8 cellular contexts compared by ENCODE assay signal in genomic region chr9:87725900-87726709, GRCh38. TPM values are rescaled to one million over a fixed set of nuclear protein-coding genes. Genes with fewer than 3 reads are reported as not detected.
DNase-seq lines count a peak whose midpoint lies in the region; ATAC-seq and TF ChIP-seq lines count a peak whose summit lies in the region.

TSS of gene CTSL (plus strand) at chr9:87726119. CDS start at chr9:87727604, 1,485 bp downstream.

- DNase-seq in DMS 273 (lab: John Stamatoyannopoulos, UW; ENCODE audit: unreplicated experiment) (peak; percentile 84), Kasumi-1 (lab: John Stamatoyannopoulos, UW) (peak; percentile 7 to 19), T-helper 2 cell (peak in 3 of 5 experiments; percentile 40 to 46 (median 44)), astrocyte of the spinal cord (ENCODE audit: low read depth, low spot score) (peak; percentile 70), right atrium auricular region (ENCODE audit: low spot score) (peak; percentile 98), trophoblast cell (peak; percentile 95), ureter (ENCODE audit: low spot score) (peak; percentile 93)

- peaks cover 13% of the 10 kb centered on the region for H3K79me1 ChIP-seq in trophoblast cell (ENCODE audit: low read length)

- ATAC-seq in GM19455 (IDR thresholded peaks at IDR 0.05; ENCODE audit: unreplicated experiment) = no peak

- peak within 1 kb of the TSS; percentile 81 for H2BK5ac ChIP-seq in trophoblast cell (ENCODE audit: low read depth, low read length, poor library complexity)

- H4K8ac ChIP-seq in trophoblast cell (ENCODE audit: low read depth, low read length) = peak within 1 kb of the TSS; percentile 92

- peaks cover 6% of the 10 kb centered on the region for H3K79me2 ChIP-seq in trophoblast cell (ENCODE audit: control insufficient read depth, insufficient read depth, low read length, poor library complexity)

- H2AK5ac ChIP-seq in trophoblast cell (ENCODE audit: low read length) = no peak within 1 kb of the TSS

- H3K9ac ChIP-seq in trophoblast cell (ENCODE audit: low read length) = peak within 1 kb of the TSS; percentile 91

- H3K23ac ChIP-seq in trophoblast cell (ENCODE audit: low read length) = no peak within 1 kb of the TSS

- WGBS in trophoblast cell (ENCODE audit: extremely low coverage, insufficient coverage, insufficient read length) = no CpG with 5 or more reads among the region's 67 CpGs

- H3K27me3 ChIP-seq in right atrium auricular region = no peaks in the 10 kb centered on the region
- H3K27me3 ChIP-seq in trophoblast cell (ENCODE audit: insufficient read depth, low read length) = no peaks in the 10 kb centered on the region

- peak within 1 kb of the TSS; percentile 97 for H3K18ac ChIP-seq in trophoblast cell (ENCODE audit: low read length)

- TF ChIP-seq CTCF in astrocyte of the spinal cord (IDR thresholded peaks at IDR 0.05; ENCODE audit: low read depth, low read length) (peak; percentile 23), right atrium auricular region (IDR thresholded peaks at IDR 0.05) (peak in 1 of 2 donors; percentile 44)

- H3K9me3 ChIP-seq in right atrium auricular region (no peaks in the 10 kb centered on the region), trophoblast cell (ENCODE audit: insufficient read depth, low read depth, low read length) (no peaks in the 10 kb centered on the region)

- peak within 1 kb of the TSS; percentile 92 for H4K91ac ChIP-seq in trophoblast cell (ENCODE audit: low read depth, low read length)

- in situ Hi-C loops in astrocyte of the spinal cord (cut with HindIII; ENCODE audit: low sequenced_read_pairs) = no loop called here

- peak within 1 kb of the TSS; percentile 61 for H3K4me3 ChIP-seq in astrocyte of the spinal cord (ENCODE audit: low read depth, low read length)
- H3K4me3 ChIP-seq in right atrium auricular region = peak within 1 kb of the TSS; percentile 63 to 71
- H3K4me3 ChIP-seq in trophoblast cell (ENCODE audit: low read depth, low read length) = peak within 1 kb of the TSS; percentile 86

- H2BK12ac ChIP-seq in trophoblast cell (ENCODE audit: low read length) = peak within 1 kb of the TSS; percentile 34

- peak within 1 kb of the TSS; percentile 70 for H2BK120ac ChIP-seq in trophoblast cell (ENCODE audit: insufficient read depth, low read length, poor library complexity)

- H3K36me3 ChIP-seq in right atrium auricular region (peaks cover 38% of the 10 kb centered on the region), trophoblast cell (ENCODE audit: control insufficient read depth in 1 of 2, insufficient read depth in 2 of 2, low read length in 2 of 2) (peaks cover 6 to 14% of the 10 kb centered on the region in 2 experiments)

- peak within 1 kb of the TSS; percentile 91 to 96 for H3K27ac ChIP-seq in right atrium auricular region
- H3K27ac ChIP-seq in trophoblast cell (ENCODE audit: low read depth, low read length) = peak within 1 kb of the TSS; percentile 96

- H3K4ac ChIP-seq in trophoblast cell (ENCODE audit: low read depth, low read length) = peak within 1 kb of the TSS; percentile 47

- H3K4me1 ChIP-seq in right atrium auricular region (peaks cover 0 to 42% of the 10 kb centered on the region in 2 donors), trophoblast cell (ENCODE audit: control insufficient read depth in 1 of 2, insufficient read depth in 2 of 2, low read length in 2 of 2) (peaks cover 0 to 5% of the 10 kb centered on the region in 2 experiments)

- H3K4me2 ChIP-seq in trophoblast cell (ENCODE audit: low read length) = peak within 1 kb of the TSS; percentile 64

- H4K12ac ChIP-seq in trophoblast cell (ENCODE audit: low read depth, low read length) = peak within 1 kb of the TSS; percentile 85

- peak within 1 kb of the TSS; percentile 50 for H2AFZ ChIP-seq in trophoblast cell (ENCODE audit: insufficient read depth, low read length, poor library complexity)

- H3K14ac ChIP-seq in trophoblast cell (ENCODE audit: low read length) = peak within 1 kb of the TSS; percentile 85

RNA-seq across cellular contexts. Expression of gene CTSL, which starts in this region (rescaled TPM):
- 100 to 1,000 TPM; 122 to 169 TPM for total RNA-seq in right atrium auricular region
- polyA plus RNA-seq in trophoblast cell (2013) = 578 and 615 TPM in 2 replicates
- 119 TPM for total RNA-seq in ureter

Comparison
In these comparisons a context has a peak if more than half of its experiments do, and no peak if none do; other contexts are left out.
1. DNase-seq: peak in every context shown above with its lines; median percentile 98 in right atrium auricular region; 95 in trophoblast cell; 93 in ureter; 84 in DMS 273; 70 in astrocyte of the spinal cord; 44 in T-helper 2 cell; 13 in Kasumi-1.